Comparison of ENCODE assay signal across 8 cellular contexts in the genomic region with DNA sequence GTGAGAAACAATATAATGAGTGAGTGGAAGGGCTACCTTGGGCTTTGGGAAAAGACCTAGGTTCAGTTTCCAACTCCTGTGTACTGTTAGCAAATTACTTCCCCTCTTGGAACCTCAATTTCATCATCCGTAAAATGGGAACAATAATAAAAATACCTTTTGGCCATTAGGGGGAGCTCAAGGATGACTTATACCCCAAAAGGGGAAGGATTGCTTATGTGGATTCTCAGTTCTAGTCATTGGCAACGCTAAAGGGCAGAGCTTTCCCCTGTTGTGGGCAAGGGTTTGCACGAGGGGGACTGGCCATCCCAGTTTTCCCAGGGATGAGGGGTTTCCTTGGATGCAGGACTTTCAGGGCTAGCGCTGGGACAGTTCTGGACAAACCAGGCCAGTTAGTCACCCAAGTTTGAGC. TPM values are rescaled to one million over a fixed set of nuclear protein-coding genes. Genes with fewer than 3 reads are reported as not detected.
DNase-seq lines count a peak whose midpoint lies in the region; ATAC-seq and TF ChIP-seq lines count a peak whose summit lies in the region.

No MANE protein-coding gene starts in this region.

- ATAC-seq in GM21723 (IDR thresholded peaks at IDR 0.05; ENCODE audit: unreplicated experiment) (peak; percentile 34), GM21737 (IDR thresholded peaks at IDR 0.05; ENCODE audit: unreplicated experiment) (no peak), GM19324 (IDR thresholded peaks at IDR 0.05; ENCODE audit: low FRiP score, unreplicated experiment) (no peak)

- no peaks in the 10 kb centered on the region for H3K36me3 ChIP-seq in kidney epithelial cell (ENCODE audit: control insufficient read depth, insufficient read depth, low read length)

- peak; percentile 19 for TF ChIP-seq CTCF in astrocyte of the cerebellum (IDR thresholded peaks at IDR 0.05; ENCODE audit: low read depth, low read length, missing control alignments)
- peak; percentile 49 for TF ChIP-seq CTCF in kidney epithelial cell (IDR thresholded peaks at IDR 0.05; ENCODE audit: insufficient read depth, low read length, poor library complexity, severe bottlenecking)

- no peak overlapping the region for H3K4me3 ChIP-seq in astrocyte of the cerebellum (ENCODE audit: low read depth, low read length)
- H3K4me3 ChIP-seq in kidney epithelial cell (ENCODE audit: low read depth, low read length): no peak overlapping the region

- DNase-seq in SIG-M5 treated with dmso at 0.1 percent for 504 hours (lab: John Stamatoyannopoulos, UW; ENCODE audit: unreplicated experiment) (peak; percentile 69), SIG-M5 (lab: John Stamatoyannopoulos, UW) (no peak), NCI-H2171 (lab: John Stamatoyannopoulos, UW) (peak; percentile 35), astrocyte of the cerebellum (ENCODE audit: low read depth) (no peak), kidney epithelial cell (ENCODE audit: low read depth) (no peak)

- no peaks in the 10 kb centered on the region for H3K27me3 ChIP-seq in kidney epithelial cell (ENCODE audit: control insufficient read depth, insufficient read depth, low read length)

- in situ Hi-C loops in astrocyte of the cerebellum (cut with HindIII; ENCODE audit: low sequenced_read_pairs): no loop called here

RNA-seq across cellular contexts. Expression of gene COMMD9, which starts 3.1 kb away (rescaled TPM):
- 65.1 and 69.6 TPM in 2 replicates for total RNA-seq in kidney epithelial cell

RNA-seq across cellular contexts. Expression of gene PRR5L, which starts 3.8 kb away (rescaled TPM):
- total RNA-seq in kidney epithelial cell: 15.9 and 27.0 TPM in 2 replicates

Comparison
In these comparisons a context has a peak if more than half of its experiments do, and no peak if none do; other contexts are left out.
1. DNase-seq: peak in SIG-M5 treated with dmso at 0.1 percent for 504 hours (single experiment) and NCI-H2171 (single experiment); none in SIG-M5 (single experiment), astrocyte of the cerebellum (single experiment) and kidney epithelial cell (single experiment).